Comparison of ENCODE assay signal across 11 cellular contexts in genomic region chr7:101137651-101138148, GRCh38.
DNase-seq lines count a peak whose midpoint lies in the region; ATAC-seq and TF ChIP-seq lines count a peak whose summit lies in the region.
"Had no signal": no experiment of that assay in that cellular context is flagged by ENCODE, and none has a peak within 500 bp of the region (broad histone marks: within the 10 kb centered on the region; RNA-seq: fewer than 3 reads in every experiment).

No MANE protein-coding gene starts in this region.

- intact Hi-C loops in head of caudate nucleus (cut with DNase I): loop anchor here (10.0 kb wide), 1 partner anchor 243 kb away; the partner anchor contains the start of gene ACHE

- no peaks in the 10 kb centered on the region for H3K9me3 Mint-ChIP-seq in central memory CD8-positive, alpha-beta T cell
- H3K9me3 Mint-ChIP-seq: CD4-positive, CD25-positive, alpha-beta regulatory T cell had no signal

- peaks cover 37% of the 10 kb centered on the region for H3K27me3 Mint-ChIP-seq in central memory CD8-positive, alpha-beta T cell

- H2AFZ ChIP-seq in MM.1S (ENCODE audit: low read length): no peak overlapping the region

- peak overlapping the region; percentile 34 for H3K4me3 Mint-ChIP-seq in central memory CD8-positive, alpha-beta T cell

- H3K4me1 Mint-ChIP-seq in central memory CD8-positive, alpha-beta T cell: peaks cover 10% of the 10 kb centered on the region

- H3K4me1 ChIP-seq in MM.1S (ENCODE audit: low read length) (peaks cover 6% of the 10 kb centered on the region; the same call in 1 of the 2 replicates), mucosa of stomach (ENCODE audit: control insufficient read depth, insufficient read depth, low read length) (peaks cover 9% of the 10 kb centered on the region)

- TF ChIP-seq CTCF in 22Rv1 (IDR thresholded peaks at IDR 0.05): no peak
- TF ChIP-seq CTCF in MM.1S (IDR thresholded peaks at IDR 0.05; ENCODE audit: low read length): no peak
- no peak for TF ChIP-seq CTCF in GM13977 (IDR thresholded peaks at IDR 0.05; ENCODE audit: extremely low read depth, insufficient read depth, missing control alignments)

- H3K9ac ChIP-seq in MM.1S (ENCODE audit: low read length): no peak overlapping the region
- H3K9ac ChIP-seq in mucosa of stomach (ENCODE audit: low read length): peak overlapping the region; percentile 28

- no peaks in the 10 kb centered on the region for H3K9me3 ChIP-seq in MM.1S (replicated peaks; ENCODE audit: insufficient read depth, low read length)
- no peaks in the 10 kb centered on the region for H3K9me3 ChIP-seq in mucosa of stomach (ENCODE audit: control insufficient read depth, low read length)

- DNase-seq in MM.1S (no peak), head of caudate nucleus (no peak), NCI-H2227 (lab: John Stamatoyannopoulos, UW; ENCODE audit: unreplicated experiment) (no peak), GM13977 (ENCODE audit: low spot score) (no peak)
- no peak for DNase-seq in central memory CD8-positive, alpha-beta T cell (ENCODE audit: low spot score in 2 of 2)
- DNase-seq in activated CD4-positive, CD25-positive, alpha-beta regulatory T cell treated with anti-CD3 and anti-CD28 coated beads, Interleukin-2, amount 50 U/mL, for 72 hours: no peak
- DNase-seq: NCI-H187 had no signal

- peak overlapping the region; percentile 69 for H3K27ac Mint-ChIP-seq in central memory CD8-positive, alpha-beta T cell (ENCODE audit: low read depth)

- H3K27me3 ChIP-seq in MM.1S (replicated peaks; ENCODE audit: insufficient read depth, low read length) (peaks cover 73% of the 10 kb centered on the region), mucosa of stomach (ENCODE audit: control insufficient read depth, insufficient read depth, low read length) (no peaks in the 10 kb centered on the region)

- peak overlapping the region; percentile 46 for H3K4me2 ChIP-seq in MM.1S (ENCODE audit: low read depth, low read length)

- no peaks in the 10 kb centered on the region for H3K79me2 ChIP-seq in MM.1S (ENCODE audit: low read length)

- no peak overlapping the region for H3K4me3 ChIP-seq in MM.1S (ENCODE audit: low read length)
- H3K4me3 ChIP-seq in mucosa of stomach (ENCODE audit: low read length): no peak overlapping the region
- H3K4me3 ChIP-seq: cardiac muscle cell had no signal

- no peaks in the 10 kb centered on the region for H3F3A ChIP-seq in MM.1S (ENCODE audit: insufficient read depth, low read length)

- H3K36me3 ChIP-seq in MM.1S (replicated peaks; ENCODE audit: insufficient read depth, low read length) (no peaks in the 10 kb centered on the region), mucosa of stomach (ENCODE audit: control insufficient read depth, insufficient read depth, low read length) (no peaks in the 10 kb centered on the region)
- H3K36me3 ChIP-seq: cardiac muscle cell had no signal

- no peaks in the 10 kb centered on the region for H4K20me1 ChIP-seq in MM.1S (ENCODE audit: insufficient read depth, low read length)

- no peaks in the 10 kb centered on the region for H3K9me2 ChIP-seq in MM.1S (replicated peaks; ENCODE audit: insufficient read depth, low read length)

- H3K36me3 Mint-ChIP-seq in central memory CD8-positive, alpha-beta T cell (ENCODE audit: insufficient read depth): peaks cover 2% of the 10 kb centered on the region
- H3K36me3 Mint-ChIP-seq: CD4-positive, CD25-positive, alpha-beta regulatory T cell had no signal

- H3K27ac ChIP-seq in 22Rv1 (peak overlapping the region; percentile 31; the same call in 1 of the 2 replicates), MM.1S (ENCODE audit: low read length) (no peak overlapping the region)
- H3K27ac ChIP-seq: cardiac muscle cell had no signal

- ATAC-seq in central memory CD8-positive, alpha-beta T cell (replicated peaks; ENCODE audit: extremely low read depth, poor library complexity, severe bottlenecking): no peak

- in situ Hi-C loops in GM13977 (cut with MboI; ENCODE audit: low pct_unique_long_range_greater_than_20kb, low sequenced_read_pairs, unreplicated experiment): no loop called here
